Comparison of ENCODE assay signal across 33 cellular contexts in genomic region chr6:7776509-7776908, GRCh38. TPM values are rescaled to one million over a fixed set of nuclear protein-coding genes. Genes with fewer than 3 reads are reported as not detected.
"Had no signal": no experiment of that assay in that cellular context is flagged by ENCODE, and none has a peak within 500 bp of the region (broad histone marks: within the 10 kb centered on the region; RNA-seq: fewer than 3 reads in every experiment).

No MANE protein-coding gene starts in this region.

- H3K27ac ChIP-seq: adrenal gland, ascending aorta, body of pancreas, brain microvascular endothelial cell, breast epithelium, cardiac muscle cell had no signal

- FAIRE-seq: astrocyte, bronchial epithelial cell had no signal

- H3K27me3 ChIP-seq: adrenal gland, ascending aorta, body of pancreas, breast epithelium, cardiac muscle cell had no signal

- ATAC-seq: activated naive CD4-positive, alpha-beta T cell treated with anti-CD3 and anti-CD28 coated beads, Interleukin-2, amount 50 U/mL, for 72 hours; activated naive CD8-positive, alpha-beta T cell treated with anti-CD3 and anti-CD28 coated beads, Interleukin-2, amount 50 U/mL, for 24 hours; activated T-cell treated with anti-CD3 and anti-CD28 coated beads, Interleukin-2, amount 50 U/mL, for 4 hours; activated T-cell treated with anti-CD3 and anti-CD28 coated beads, Interleukin-2, amount 50 U/mL, for 72 hours; activated T-helper 17 cell treated with anti-CD3 and anti-CD28 coated beads, Interleukin-2, amount 50 U/mL, for 72 hours; body of pancreas had no signal

- H3K36me3 ChIP-seq: adrenal gland, ascending aorta, brain microvascular endothelial cell, breast epithelium, cardiac muscle cell had no signal

- DNase-seq: activated effector memory CD4-positive, alpha-beta T cell treated with anti-CD3 and anti-CD28 coated beads, Interleukin-2, amount 50 U/mL, for 16 hours; activated effector memory CD4-positive, alpha-beta T cell treated with Interleukin-2 at 50 U/mL for 16 hours; activated gamma-delta T cell; activated gamma-delta T cell treated with Interleukin-2 at 50 U/mL for 16 hours; activated naive CD4-positive, alpha-beta T cell; activated naive CD4-positive, alpha-beta T cell treated with anti-CD3 and anti-CD28 coated beads for 36 hours; activated naive CD4-positive, alpha-beta T cell treated with anti-CD3 and anti-CD28 coated beads, Interleukin-2, amount 10 ng/mL, durations not matched to agents 7 days and 5 days; activated naive CD4-positive, alpha-beta T cell treated with anti-CD3 and anti-CD28 coated beads, Interleukin-2, amount 50 U/mL, for 16 hours; activated naive CD4-positive, alpha-beta T cell treated with Interleukin-2 at 50 U/mL for 16 hours; activated naive CD8-positive, alpha-beta T cell treated with anti-CD3 and anti-CD28 coated beads for 36 hours; activated naive CD8-positive, alpha-beta T cell treated with anti-CD3 and anti-CD28 coated beads, Interleukin-2, amount 10 ng/mL, durations not matched to agents 7 days and 5 days; activated naive CD8-positive, alpha-beta T cell treated with anti-CD3 and anti-CD28 coated beads, Interleukin-2, amount 50 U/mL, for 24 hours; activated T-cell treated with anti-CD3 and anti-CD28 coated beads, Interleukin-2, amount 50 U/mL, for 24 hours; activated T-cell treated with anti-CD3 and anti-CD28 coated beads, Interleukin-2, amount 50 U/mL, for 4 hours; activated T-cell treated with anti-CD3 and anti-CD28 coated beads, Interleukin-2, amount 50 U/mL, for 48 hours; activated T-cell treated with anti-CD3 and anti-CD28 coated beads, Interleukin-2, amount 50 U/mL, for 72 hours; amniotic stem cell; amygdala; anterior cingulate cortex; aorta; body of pancreas; brain microvascular endothelial cell; caudate nucleus; central memory CD4-positive, alpha-beta T cell; cerebellar nuclear complex had no signal

- H3K9me3 ChIP-seq: adrenal gland, ascending aorta, body of pancreas, breast epithelium had no signal

- H3K4me1 ChIP-seq: ascending aorta, body of pancreas, breast epithelium had no signal

- H3K4me3 ChIP-seq: adrenal gland, ascending aorta, body of pancreas, breast epithelium, cardiac muscle cell had no signal

RNA-seq across cellular contexts. Expression of gene BMP6, which starts 50.6 kb away (rescaled TPM):
- total RNA-seq: activated naive CD4-positive, alpha-beta T cell treated with anti-CD3 and anti-CD28 coated beads, Interleukin-2, amount 50 U/mL, for 72 hours; activated naive CD8-positive, alpha-beta T cell treated with anti-CD3 and anti-CD28 coated beads for 36 hours; activated naive CD8-positive, alpha-beta T cell treated with anti-CD3 and anti-CD28 coated beads, Interleukin-2, amount 10 ng/mL, durations not matched to agents 7 days and 5 days; activated T-cell treated with anti-CD3 and anti-CD28 coated beads, Interleukin-2, amount 50 U/mL, for 4 hours had no signal
- polyA plus RNA-seq: cardiac muscle cell had no signal
